In genomic region chr2:229666811-229667210, GRCh38 we compare ENCODE assay signal across 35 cellular contexts.
"Had no signal": no experiment of that assay in that cellular context is flagged by ENCODE, and none has a peak within 500 bp of the region (broad histone marks: within the 10 kb centered on the region; RNA-seq: fewer than 3 reads in every experiment).

No MANE protein-coding gene starts in this region.

- H3K27me3 ChIP-seq: MG63 had no signal

- H3K27ac ChIP-seq: KMS-11 had no signal

- DNase-seq: Karpas-422, Kasumi-1, MG63, MM.1S, MV-4-11, NCI-H1048, NCI-H1092, NCI-H1092 treated with DMSO at 0.1 percent for 48 hours, NCI-H1105, NCI-H1105 treated with DMSO at 0.1 percent for 48 hours, NCI-H1417, NCI-H1417 treated with DMSO at 0.1 percent for 48 hours, NCI-H1436, NCI-H1436 treated with DMSO at 0.1 percent for 48 hours, NCI-H146, NCI-H1694, NCI-H1694 treated with DMSO at 0.1 percent for 48 hours, NCI-H187, NCI-H187 treated with DMSO at 0.1 percent for 48 hours, NCI-H1930, NCI-H2029, NCI-H2029 treated with DMSO at 0.1 percent for 48 hours, NCI-H2081, NCI-H2081 treated with DMSO at 0.1 percent for 48 hours, NCI-H2107, NCI-H2171, NCI-H2171 treated with DMSO at 0.1 percent for 48 hours, NCI-H2227 treated with DMSO at 0.1 percent for 48 hours, NCI-H226, NCI-H345, NCI-H446, NCI-H446 treated with DMSO at 0.1 percent for 48 hours, NCI-H510A, NCI-H510A treated with DMSO at 0.1 percent for 48 hours had no signal

- H3K9me3 ChIP-seq: MG63 had no signal

- H3K4me3 ChIP-seq: MG63 had no signal
